Comparison of ENCODE assay signal across 25 cellular contexts in the genomic region with DNA sequence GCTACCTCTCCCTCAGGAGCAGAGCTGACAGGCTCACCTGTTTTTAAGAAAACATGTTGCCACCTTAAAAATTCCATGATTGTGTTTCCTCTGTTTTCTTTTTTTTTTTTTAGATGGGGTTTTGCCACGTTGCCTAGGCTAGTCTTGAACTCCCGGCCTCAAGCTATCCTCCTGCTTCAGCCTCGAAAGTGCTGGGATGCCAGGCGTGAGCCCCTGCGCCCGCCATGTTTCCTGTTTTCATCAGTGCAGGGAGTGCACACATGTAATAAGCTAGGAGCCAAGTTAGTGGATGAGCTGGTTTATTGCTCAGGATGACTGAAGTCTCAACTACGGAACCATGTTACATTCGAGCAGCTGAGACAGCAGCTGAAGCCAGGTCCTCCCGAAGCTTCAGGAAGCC. TPM values are rescaled to one million over a fixed set of nuclear protein-coding genes. Genes with fewer than 3 reads are reported as not detected.
DNase-seq lines count a peak whose midpoint lies in the region; FAIRE-seq and TF ChIP-seq lines count a peak whose summit lies in the region.
"Had no signal": no experiment of that assay in that cellular context is flagged by ENCODE, and none has a peak within 500 bp of the region (broad histone marks: within the 10 kb centered on the region; RNA-seq: fewer than 3 reads in every experiment).

No MANE protein-coding gene starts in this region.

- H3K79me1 ChIP-seq in mesendoderm (ENCODE audit: low read length) = peaks cover 6% of the 10 kb centered on the region

- H4K8ac ChIP-seq in mesendoderm (ENCODE audit: low read depth, low read length) = no peak overlapping the region

- H3K79me2 ChIP-seq in mesendoderm (ENCODE audit: control insufficient read depth, insufficient read depth, low read length) = no peaks in the 10 kb centered on the region

- H3K27ac Mint-ChIP-seq in brain = peak overlapping the region in 3 of 5 experiments; percentile 54 to 98 (median 67)
- H3K27ac Mint-ChIP-seq: activated naive CD4-positive, alpha-beta T cell treated with anti-CD3 and anti-CD28 coated beads, Interleukin-2, amount 10 ng/mL, durations not matched to agents 7 days and 5 days; stimulated activated effector memory CD8-positive, alpha-beta T cell treated with anti-CD3 and anti-CD28 coated beads, Interleukin-12 subunit alpha, Interleukin-12 subunit beta, amount 100 ng/mL, for 72 hours had no signal

- H3K9me3 ChIP-seq in BLaER1 treated with 17β-estradiol and CSF1 and Interleukin-3, amounts not matched to agents 10 nM and 100 nM (replicated peaks in 1 of 11) = no peaks in the 10 kb centered on the region
- no peaks in the 10 kb centered on the region for H3K9me3 ChIP-seq in skeletal muscle tissue (ENCODE audit: control insufficient read depth in 3 of 3, low read length in 3 of 3)
- H3K9me3 ChIP-seq in ovary = no peaks in the 10 kb centered on the region
- H3K9me3 ChIP-seq: A549, BE2C, Caco-2, SJCRH30, testis had no signal

- whole genome bisulfite sequencing in mesendoderm (ENCODE audit: extremely low coverage, insufficient coverage, low lambda C conversion rate) = no CpG with 5 or more reads among the region's 9 CpGs
- 74 to 81% (median 80%) methylated on average over 9 of the region's 9 CpGs for WGBS in ovary, 3 donors

- no peak overlapping the region for H2BK15ac ChIP-seq in mesendoderm (replicated peaks; ENCODE audit: low read depth)

- peaks cover 0 to 25% (median 0%) of the 10 kb centered on the region in 11 experiments; a peak in 4 of 22 replicates for H3K27me3 ChIP-seq in BLaER1 treated with 17β-estradiol and CSF1 and Interleukin-3, amounts not matched to agents 10 nM and 100 nM
- H3K27me3 ChIP-seq in mesendoderm (ENCODE audit: insufficient read depth, low read length, poor library complexity) (no peaks in the 10 kb centered on the region), skeletal muscle tissue (ENCODE audit: control insufficient read depth in 3 of 3, insufficient read depth in 3 of 3, low read length in 3 of 3) (no peaks in the 10 kb centered on the region), ovary (no peaks in the 10 kb centered on the region)
- H3K27me3 ChIP-seq: BE2C, SJCRH30, testis had no signal

- intact Hi-C loops in ovary (cut with DNase I) = loop anchor here in 3 of 4 donors (2.0 to 5.0 kb wide), 2 partner anchors 185 to 187 kb away; no protein-coding TSS in a partner anchor

- peaks cover 0 to 42% (median 12%) of the 10 kb centered on the region in 11 experiments; a peak in 12 of 22 replicates for H4K20me1 ChIP-seq in BLaER1 treated with 17β-estradiol and CSF1 and Interleukin-3, amounts not matched to agents 10 nM and 100 nM

- H3K4me3 ChIP-seq in BLaER1 treated with 17β-estradiol and CSF1 and Interleukin-3, amounts not matched to agents 10 nM and 100 nM = no peak overlapping the region
- H3K4me3 ChIP-seq in mesendoderm (ENCODE audit: low read length) (no peak overlapping the region), skeletal muscle tissue (ENCODE audit: low read length in 3 of 3) (no peak overlapping the region), ovary (no peak overlapping the region)
- H3K4me3 ChIP-seq: A549, GM12878, SJCRH30, testis had no signal

- H3K4me1 Mint-ChIP-seq in brain = peaks cover 43% of the 10 kb centered on the region

- no peak overlapping the region for H2AK5ac ChIP-seq in mesendoderm (ENCODE audit: low read length)

- H3K4me1 ChIP-seq in BLaER1 treated with 17β-estradiol and CSF1 and Interleukin-3, amounts not matched to agents 10 nM and 100 nM = peaks cover 29 to 91% (median 79%) of the 10 kb centered on the region in 10 experiments
- H3K4me1 ChIP-seq in mesendoderm (ENCODE audit: control insufficient read depth, low read depth, low read length) (peaks cover 5% of the 10 kb centered on the region), skeletal muscle tissue (ENCODE audit: control insufficient read depth in 3 of 3, insufficient read depth in 3 of 3, low read length in 3 of 3) (peaks cover 24 to 31% (median 26%) of the 10 kb centered on the region in 3 donors), ovary (ENCODE audit: insufficient read depth) (no peaks in the 10 kb centered on the region)
- H3K4me1 ChIP-seq: BE2C, Caco-2, SJCRH30 had no signal

- H3K4me3 Mint-ChIP-seq in brain = peak overlapping the region in 1 of 5 experiments; percentile 9
- H3K4me3 Mint-ChIP-seq: activated naive CD4-positive, alpha-beta T cell treated with anti-CD3 and anti-CD28 coated beads, Interleukin-2, amount 10 ng/mL, durations not matched to agents 7 days and 5 days; central memory CD8-positive, alpha-beta T cell; naive thymus-derived CD8-positive, alpha-beta T cell; stimulated activated effector memory CD8-positive, alpha-beta T cell treated with anti-CD3 and anti-CD28 coated beads, Interleukin-12 subunit alpha, Interleukin-12 subunit beta, amount 100 ng/mL, for 72 hours had no signal

- TF ChIP-seq EP300 in ovary (IDR thresholded peaks at IDR 0.05) = no peak

- H3K27ac ChIP-seq in BLaER1 treated with 17β-estradiol and CSF1 and Interleukin-3, amounts not matched to agents 10 nM and 100 nM = peak overlapping the region in 4 of 11 experiments; percentile 3 to 59 (median 34); a peak in 4 of 22 replicates
- H3K27ac ChIP-seq in mesendoderm (ENCODE audit: low read depth, low read length) = no peak overlapping the region
- H3K27ac ChIP-seq in skeletal muscle tissue (ENCODE audit: low read depth, low read length) = no peak overlapping the region
- H3K27ac ChIP-seq in ovary = no peak overlapping the region
- H3K27ac ChIP-seq: SJCRH30 had no signal

- H3K36me3 Mint-ChIP-seq in brain = peaks cover 30% of the 10 kb centered on the region

- no peak for TF ChIP-seq POLR2A in ovary (IDR thresholded peaks at IDR 0.05)

- no peak overlapping the region for H2BK120ac ChIP-seq in mesendoderm (ENCODE audit: low read depth, low read length)

- FAIRE-seq in RCC 7860 (lab: Jason Lieb, UNC) = no peak
- FAIRE-seq: A549, GM12878, HepG2 had no signal

- H3K9me3 Mint-ChIP-seq in brain = no peaks in the 10 kb centered on the region
- H3K9me3 Mint-ChIP-seq: activated naive CD4-positive, alpha-beta T cell treated with anti-CD3 and anti-CD28 coated beads, Interleukin-2, amount 10 ng/mL, durations not matched to agents 7 days and 5 days; central memory CD8-positive, alpha-beta T cell; naive thymus-derived CD8-positive, alpha-beta T cell; stimulated activated effector memory CD8-positive, alpha-beta T cell treated with anti-CD3 and anti-CD28 coated beads, Interleukin-12 subunit alpha, Interleukin-12 subunit beta, amount 100 ng/mL, for 72 hours had no signal

- no peak overlapping the region for H3K18ac ChIP-seq in mesendoderm (ENCODE audit: low read length)

- H3K9ac ChIP-seq in BLaER1 treated with 17β-estradiol and CSF1 and Interleukin-3, amounts not matched to agents 10 nM and 100 nM = peak overlapping the region in 8 of 11 experiments; percentile 21 to 60 (median 45); a peak in 8 of 22 replicates
- H3K9ac ChIP-seq in mesendoderm (ENCODE audit: low read length) (peak overlapping the region; percentile 43), skeletal muscle tissue (ENCODE audit: low read depth in 1 of 3, low read length in 3 of 3) (peak overlapping the region in 2 of 3 donors; percentile 74 to 80)

- H3K27me3 Mint-ChIP-seq in brain = no peaks in the 10 kb centered on the region
- H3K27me3 Mint-ChIP-seq: activated naive CD4-positive, alpha-beta T cell treated with anti-CD3 and anti-CD28 coated beads, Interleukin-2, amount 10 ng/mL, durations not matched to agents 7 days and 5 days; central memory CD8-positive, alpha-beta T cell; naive thymus-derived CD8-positive, alpha-beta T cell had no signal

- no peak for DNase-seq in mesendoderm
- DNase-seq in RCC 7860 (ENCODE audit: low spot score) = no peak
- no peak for DNase-seq in ovary
- DNase-seq in epidermal melanocyte (ENCODE audit: insufficient read length, low spot score) = no peak
- no peak for DNase-seq in A172 (ENCODE audit: low spot score)
- DNase-seq: activated CD4-positive, alpha-beta T cell treated with anti-CD3 and anti-CD28 coated beads for 48 hours; activated naive CD4-positive, alpha-beta T cell treated with anti-CD3 and anti-CD28 coated beads, Interleukin-2, amount 10 ng/mL, durations not matched to agents 7 days and 5 days; BE2C; Caco-2; DMS79 treated with DMSO at 0.1 percent for 48 hours; mesenchymal stem cell; naive thymus-derived CD8-positive, alpha-beta T cell; NCI-H1048; NCI-H2029; SJCRH30; stimulated activated CD4-positive, alpha-beta T cell treated with anti-CD3 and anti-CD28 coated beads, Interleukin-1b, Interleukin-23, amount 100 ng/mL, for 48 hours; testis had no signal

- no peak overlapping the region for H4K5ac ChIP-seq in mesendoderm (ENCODE audit: low read length)

- TF ChIP-seq CTCF in brain (conservative IDR thresholded peaks at IDR 0.05) = no peak
- no peak for TF ChIP-seq CTCF in ovary (IDR thresholded peaks at IDR 0.05)

- H3K23ac ChIP-seq in mesendoderm (ENCODE audit: low read length) = no peak overlapping the region

- no peak overlapping the region for H3K4ac ChIP-seq in mesendoderm (ENCODE audit: low read depth, low read length)

- H3K4me2 ChIP-seq in BLaER1 treated with 17β-estradiol and CSF1 and Interleukin-3, amounts not matched to agents 10 nM and 100 nM = peak overlapping the region; percentile 60 to 99 (median 77); a peak in 20 of 22 replicates
- H3K4me2 ChIP-seq in mesendoderm (ENCODE audit: low read length) = no peak overlapping the region

- peaks cover 18 to 41% (median 21%) of the 10 kb centered on the region in 11 experiments for H3K36me3 ChIP-seq in BLaER1 treated with 17β-estradiol and CSF1 and Interleukin-3, amounts not matched to agents 10 nM and 100 nM
- peaks cover 15% of the 10 kb centered on the region for H3K36me3 ChIP-seq in mesendoderm (ENCODE audit: control insufficient read depth, insufficient read depth, low read length)
- peaks cover 20 to 22% (median 20%) of the 10 kb centered on the region in 3 donors for H3K36me3 ChIP-seq in skeletal muscle tissue (ENCODE audit: control insufficient read depth in 3 of 3, insufficient read depth in 3 of 3, low read length in 3 of 3)
- H3K36me3 ChIP-seq in ovary = no peaks in the 10 kb centered on the region
- H3K36me3 ChIP-seq: BE2C had no signal

- peak overlapping the region; percentile 56 for H3K56ac ChIP-seq in mesendoderm (ENCODE audit: low read length)

- H2BK5ac ChIP-seq in mesendoderm (ENCODE audit: low read length) = no peak overlapping the region

RNA-seq across cellular contexts. Expression of gene MRM3, which starts 13.6 kb away (rescaled TPM):
- polyA plus RNA-seq in brain (ENCODE audit: insufficient read depth, low read depth, low replicate concordance) = 13.9 TPM
- polyA plus RNA-seq in mesendoderm (2013, experiment 1 of 2) = 12.1 TPM
- 12.7 TPM for polyA plus RNA-seq in mesendoderm (2013, experiment 2 of 2)
- total RNA-seq in skeletal muscle tissue = 18.8 TPM
- total RNA-seq in ovary = 10 to 100 TPM; 10.1 to 16.7 (median 14.0) TPM
- polyA plus RNA-seq in ovary = 10 to 100 TPM; 12.8 to 13.9 TPM
- total RNA-seq in A172 (2014; rRNA removed; shearing (Covaris generic)) = 36.3 and 37.7 TPM in 2 replicates

RNA-seq across cellular contexts. Expression of gene GLOD4, which starts 13.6 kb away (rescaled TPM):
- 87.4 TPM for polyA plus RNA-seq in brain (ENCODE audit: insufficient read depth, low read depth, low replicate concordance)
- polyA plus RNA-seq in mesendoderm (2013, experiment 1 of 2) = 46.4 TPM
- 48.7 TPM for polyA plus RNA-seq in mesendoderm (2013, experiment 2 of 2)
- 36.5 TPM for total RNA-seq in skeletal muscle tissue
- 10 to 100 TPM; 22.1 to 66.7 (median 46.0) TPM for total RNA-seq in ovary
- 10 to 100 TPM; 34.9 to 90.6 TPM for polyA plus RNA-seq in ovary
- 128 and 138 TPM in 2 replicates for total RNA-seq in A172 (2014; rRNA removed; shearing (Covaris generic))

RNA-seq across cellular contexts. Expression of gene GEMIN4, which starts 43.7 kb away (rescaled TPM):
- polyA plus RNA-seq in brain (ENCODE audit: insufficient read depth, low read depth, low replicate concordance) (16.1 TPM), ovary (10 to 100 TPM; 10.9 to 13.9 TPM)
- polyA plus RNA-seq in mesendoderm (2013, experiment 1 of 2) = 34.4 TPM
- polyA plus RNA-seq in mesendoderm (2013, experiment 2 of 2) = 31.4 TPM
- total RNA-seq in skeletal muscle tissue (7.8 TPM), ovary (10 to 100 TPM; 10.9 to 31.3 (median 24.4) TPM)
- total RNA-seq in A172 (2014; rRNA removed; shearing (Covaris generic)) = 17.9 and 24.0 TPM in 2 replicates
